In the genomic region with DNA sequence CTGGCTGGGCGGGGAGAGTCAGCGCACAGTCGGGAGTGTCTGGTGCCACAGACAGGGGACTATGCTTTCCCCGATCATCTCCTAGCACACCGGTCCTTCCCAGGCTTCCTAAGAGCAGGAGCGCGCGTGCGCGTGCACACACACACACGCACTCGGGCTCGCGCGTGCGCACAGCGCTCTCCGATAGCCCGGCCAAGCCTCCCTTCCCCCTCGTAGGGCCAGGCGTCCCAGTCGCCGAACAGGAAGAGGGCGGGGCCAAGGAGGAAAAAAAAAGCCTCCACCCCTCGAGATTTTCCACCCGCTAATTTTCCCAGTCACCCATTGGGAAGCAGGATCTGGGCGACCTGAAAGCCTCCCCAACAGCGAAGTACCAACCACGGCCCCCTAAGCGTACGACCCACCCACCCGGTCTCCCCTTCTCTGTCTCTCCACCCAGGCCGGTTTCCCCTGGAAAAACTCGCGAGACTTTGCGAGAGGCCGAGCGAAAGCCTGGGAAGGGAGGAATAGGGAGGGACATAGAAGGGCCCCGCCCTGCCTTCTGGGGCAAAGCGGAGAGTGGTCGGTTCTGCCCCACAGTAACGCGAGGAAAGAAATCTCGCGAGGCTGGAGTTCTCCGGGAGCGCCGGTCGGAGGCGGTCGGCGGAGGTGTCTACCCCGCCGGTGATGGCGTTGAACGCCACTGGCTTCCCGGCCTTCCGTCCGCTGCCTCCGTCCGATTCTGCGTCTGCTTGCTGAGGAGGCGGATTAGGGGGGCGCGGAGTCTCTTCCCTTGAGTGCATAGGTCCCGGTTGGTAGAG, we compare ENCODE assay signal across 7 cellular contexts. TPM values are rescaled to one million over a fixed set of nuclear protein-coding genes. Genes with fewer than 3 reads are reported as not detected.
DNase-seq lines count a peak whose midpoint lies in the region; ATAC-seq, FAIRE-seq and TF ChIP-seq lines count a peak whose summit lies in the region.

A gene (plus strand): TSS at position 608 of the 797 bp plus-strand sequence. CDS start 15,689 bp downstream, outside the sequence.
A gene with protein sequence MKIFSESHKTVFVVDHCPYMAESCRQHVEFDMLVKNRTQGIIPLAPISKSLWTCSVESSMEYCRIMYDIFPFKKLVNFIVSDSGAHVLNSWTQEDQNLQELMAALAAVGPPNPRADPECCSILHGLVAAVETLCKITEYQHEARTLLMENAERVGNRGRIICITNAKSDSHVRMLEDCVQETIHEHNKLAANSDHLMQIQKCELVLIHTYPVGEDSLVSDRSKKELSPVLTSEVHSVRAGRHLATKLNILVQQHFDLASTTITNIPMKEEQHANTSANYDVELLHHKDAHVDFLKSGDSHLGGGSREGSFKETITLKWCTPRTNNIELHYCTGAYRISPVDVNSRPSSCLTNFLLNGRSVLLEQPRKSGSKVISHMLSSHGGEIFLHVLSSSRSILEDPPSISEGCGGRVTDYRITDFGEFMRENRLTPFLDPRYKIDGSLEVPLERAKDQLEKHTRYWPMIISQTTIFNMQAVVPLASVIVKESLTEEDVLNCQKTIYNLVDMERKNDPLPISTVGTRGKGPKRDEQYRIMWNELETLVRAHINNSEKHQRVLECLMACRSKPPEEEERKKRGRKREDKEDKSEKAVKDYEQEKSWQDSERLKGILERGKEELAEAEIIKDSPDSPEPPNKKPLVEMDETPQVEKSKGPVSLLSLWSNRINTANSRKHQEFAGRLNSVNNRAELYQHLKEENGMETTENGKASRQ (minus strand): TSS at position 119 of the 797 bp plus-strand sequence. CDS start 1,178 bp downstream, outside the sequence.

- TF ChIP-seq CTCF in astrocyte of the cerebellum (IDR thresholded peaks at IDR 0.05; ENCODE audit: low read depth, low read length, missing control alignments), result no peak

- ATAC-seq in HG02981 (IDR thresholded peaks at IDR 0.05; ENCODE audit: unreplicated experiment), result peak; percentile 87

- DNase-seq in GM18507 (ENCODE audit: extremely low spot score, insufficient read length, low read depth) (peak; percentile 85), NCI-H2029 treated with DMSO at 0.1 percent for 48 hours (lab: John Stamatoyannopoulos, UW) (peak; percentile 91), T-helper 9 cell (peak; percentile 96), astrocyte of the cerebellum (ENCODE audit: low read depth) (peak; percentile 98), hepatic stellate cell (ENCODE audit: low spot score) (peak; percentile 93), renal cortical epithelial cell (ENCODE audit: low read depth) (peak; percentile 95)

- H3K4me3 ChIP-seq in astrocyte of the cerebellum (ENCODE audit: low read depth, low read length), result peak within 1 kb of the TSS; percentile 92

- in situ Hi-C loops in astrocyte of the cerebellum (cut with HindIII; ENCODE audit: low sequenced_read_pairs), result no loop called here

- peak; percentile 98 for FAIRE-seq in GM18507 (lab: Jason Lieb, UNC)

RNA-seq across cellular contexts. Expression of the first gene that starts in this region (rescaled TPM):
- 55.6 and 69.9 TPM in 2 replicates for total RNA-seq in renal cortical epithelial cell

RNA-seq across cellular contexts. Expression of the second gene that starts in this region (rescaled TPM):
- total RNA-seq in renal cortical epithelial cell, result 26.6 and 40.1 TPM in 2 replicates

Comparison
In these comparisons a context has a peak if more than half of its experiments do, and no peak if none do; other contexts are left out.
1. Peak in every context shown above with its lines: DNase-seq, ATAC-seq and H3K4me3 ChIP-seq.